Comparison of ENCODE assay signal across 8 cellular contexts in the genomic region with DNA sequence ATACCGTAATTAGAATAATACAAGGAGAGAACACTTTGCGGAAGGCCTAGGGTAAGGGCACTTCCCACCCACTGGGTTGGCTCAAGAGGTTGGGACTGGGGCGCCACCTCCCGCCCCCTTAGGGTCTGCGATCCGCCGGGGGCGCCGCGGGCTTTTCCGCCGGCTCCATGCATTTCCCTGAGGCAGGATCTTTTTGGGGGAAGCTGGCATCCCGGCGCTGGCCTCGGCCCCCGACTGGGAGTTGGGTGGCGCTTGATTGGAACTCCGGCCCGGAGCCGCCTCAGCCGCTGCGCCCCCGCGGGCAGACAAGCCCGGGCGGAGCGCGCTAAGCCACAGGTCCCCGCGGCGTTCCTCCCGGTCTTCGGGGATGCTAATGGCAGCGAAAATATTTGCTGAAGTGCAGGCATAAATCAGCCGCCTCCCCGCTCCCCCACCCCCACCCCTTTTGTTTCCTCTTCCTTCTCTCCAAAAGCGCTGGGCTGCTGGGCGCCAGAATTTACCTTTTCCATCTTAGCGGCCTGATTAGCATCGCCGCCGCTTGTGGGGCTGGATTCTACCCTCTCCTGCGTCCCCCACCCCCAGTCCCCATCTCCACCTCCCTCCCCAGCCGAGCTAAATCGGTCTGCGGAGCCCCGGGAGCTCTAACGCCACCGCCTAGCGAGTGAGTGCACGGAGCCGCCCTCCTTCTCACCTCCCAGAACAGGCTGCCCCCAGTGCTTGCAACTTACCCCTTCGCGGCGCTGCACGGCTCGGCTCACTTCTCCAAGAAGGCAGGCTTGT. TPM values are rescaled to one million over a fixed set of nuclear protein-coding genes. Genes with fewer than 3 reads are reported as not detected.
DNase-seq lines count a peak whose midpoint lies in the region; ATAC-seq and TF ChIP-seq lines count a peak whose summit lies in the region.

No MANE protein-coding gene starts in this region.

- DNase-seq in AG09309 (ENCODE audit: low read depth) (no peak), H7 (peak; percentile 93), astrocyte of the cerebellum (ENCODE audit: low read depth) (no peak), skeletal muscle cell (ENCODE audit: low read depth) (no peak), GF-D8 (lab: John Stamatoyannopoulos, UW) (no peak), NCI-H2196 (lab: John Stamatoyannopoulos, UW; ENCODE audit: unreplicated experiment) (no peak)

- H3K27ac ChIP-seq in iPS-18a (ENCODE audit: low read length): no peak overlapping the region

- H3K9me3 ChIP-seq in iPS-18a (ENCODE audit: control insufficient read depth, low read depth, low read length): no peaks in the 10 kb centered on the region

- H3K4me1 ChIP-seq in iPS-18a (ENCODE audit: control insufficient read depth, low read depth, low read length): peaks cover 49% of the 10 kb centered on the region

- H3K27me3 ChIP-seq in H7 (ENCODE audit: control insufficient read depth, insufficient read depth, low read length): peaks cover 20% of the 10 kb centered on the region
- peaks cover 45% of the 10 kb centered on the region for H3K27me3 ChIP-seq in iPS-18a (ENCODE audit: control insufficient read depth, insufficient read depth, low read length)

- in situ Hi-C loops in astrocyte of the cerebellum (cut with HindIII; ENCODE audit: low sequenced_read_pairs): no loop called here

- no peak for TF ChIP-seq CTCF in AG09309 (IDR thresholded peaks at IDR 0.05; ENCODE audit: control insufficient read depth, insufficient read depth, low read depth, low read length, missing control alignments)
- no peak for TF ChIP-seq CTCF in astrocyte of the cerebellum (IDR thresholded peaks at IDR 0.05; ENCODE audit: low read depth, low read length, missing control alignments)

- H3K4me3 ChIP-seq in AG09309 (ENCODE audit: control insufficient read depth, low read depth, low read length) (peak overlapping the region; percentile 53), H7 (ENCODE audit: insufficient read depth, low read depth, low read length) (peak overlapping the region; percentile 55), astrocyte of the cerebellum (ENCODE audit: low read depth, low read length) (peak overlapping the region; percentile 43), iPS-18a (ENCODE audit: low read length) (peak overlapping the region; percentile 83), skeletal muscle cell (ENCODE audit: low read depth, low read length) (peak overlapping the region; percentile 41)

- H3K36me3 ChIP-seq in H7 (replicated peaks; ENCODE audit: control insufficient read depth, insufficient read depth, low read length): no peaks in the 10 kb centered on the region
- H3K36me3 ChIP-seq in iPS-18a (ENCODE audit: control insufficient read depth, low read depth, low read length): no peaks in the 10 kb centered on the region

- peak overlapping the region; percentile 49 for H3K9ac ChIP-seq in iPS-18a (ENCODE audit: low read length)

- ATAC-seq in GM21390 (IDR thresholded peaks at IDR 0.05; ENCODE audit: unreplicated experiment): no peak

RNA-seq across cellular contexts. Expression of a gene that starts 5.1 kb away (rescaled TPM):
- 34.7 and 40.2 TPM in 2 replicates for total RNA-seq in H7 (2014; rRNA removed; shearing (Covaris generic))
